In genomic region chr20:64053841-64054661, GRCh38 we compare ENCODE assay signal across 8 cellular contexts. TPM values are rescaled to one million over a fixed set of nuclear protein-coding genes. Genes with fewer than 3 reads are reported as not detected.
DNase-seq lines count a peak whose midpoint lies in the region; FAIRE-seq and TF ChIP-seq lines count a peak whose summit lies in the region.

No MANE protein-coding gene starts in this region.

- no peaks in the 10 kb centered on the region for H3K27me3 ChIP-seq in Loucy (ENCODE audit: insufficient read depth, low read length, poor library complexity, severe bottlenecking)
- H3K27me3 ChIP-seq in bronchial epithelial cell (ENCODE audit: control insufficient read depth, insufficient read depth, low read length): peaks cover 4% of the 10 kb centered on the region
- H3K27me3 ChIP-seq in Peyer's patch: peaks cover 0 to 19% of the 10 kb centered on the region in 2 donors

- H3K9me3 ChIP-seq in Loucy (ENCODE audit: insufficient read depth, low read depth, low read length) (no peaks in the 10 kb centered on the region), mesodermal cell (ENCODE audit: control insufficient read depth, low read length) (no peaks in the 10 kb centered on the region), Peyer's patch (no peaks in the 10 kb centered on the region)

- TF ChIP-seq CTCF in Loucy (conservative IDR thresholded peaks at IDR 0.05; ENCODE audit: low read length) (peak; percentile 36; the same call in 1 of the 2 replicates), bronchial epithelial cell (IDR thresholded peaks at IDR 0.05; ENCODE audit: insufficient read depth, low read length, severe bottlenecking) (peak; percentile 9), Peyer's patch (IDR thresholded peaks at IDR 0.05) (no peak)

- H4K20me1 ChIP-seq in Loucy (ENCODE audit: insufficient read depth, low read length, poor library complexity, severe bottlenecking): no peaks in the 10 kb centered on the region

- WGBS in mesodermal cell (ENCODE audit: insufficient coverage in 2 of 2), 2 experiments: 33 to 56% methylated on average over 12 to 14 of the region's 17 CpGs

- peak; percentile 84 for DNase-seq in CMK (ENCODE audit: low read depth)
- no peak for DNase-seq in bronchial epithelial cell (ENCODE audit: low read depth)
- DNase-seq in AML-193 (lab: John Stamatoyannopoulos, UW): no peak
- DNase-seq in activated CD4-positive, alpha-beta T cell treated with anti-CD3 and anti-CD28 coated beads, Interleukin-2, amount 50 U/mL, for 48 hours: no peak
- no peak for DNase-seq in Peyer's patch
- DNase-seq in NCI-H2029 treated with DMSO at 0.1 percent for 48 hours (lab: John Stamatoyannopoulos, UW): no peak

- peak overlapping the region; percentile 76 for H3K27ac ChIP-seq in mesodermal cell (ENCODE audit: low read depth, low read length, severe bottlenecking)
- peak overlapping the region in 2 of 4 donors; percentile 46 to 49 for H3K27ac ChIP-seq in Peyer's patch

- H3K9ac ChIP-seq in Loucy (ENCODE audit: low read depth, low read length, poor library complexity, severe bottlenecking): peak overlapping the region; percentile 40

- no peaks in the 10 kb centered on the region for H3K36me3 ChIP-seq in Loucy (ENCODE audit: insufficient read depth, low read length)
- H3K36me3 ChIP-seq in bronchial epithelial cell (ENCODE audit: control insufficient read depth, insufficient read depth, low read length): no peaks in the 10 kb centered on the region
- no peaks in the 10 kb centered on the region for H3K36me3 ChIP-seq in mesodermal cell (ENCODE audit: control insufficient read depth, insufficient read depth, low read length)
- no peaks in the 10 kb centered on the region for H3K36me3 ChIP-seq in Peyer's patch

- no peaks in the 10 kb centered on the region for H3K79me2 ChIP-seq in Loucy (ENCODE audit: insufficient read depth, low read length)

- H3K9me2 ChIP-seq in Loucy (replicated peaks; ENCODE audit: low read depth, low read length): no peaks in the 10 kb centered on the region

- peak overlapping the region; percentile 44 for H3K4me2 ChIP-seq in Loucy (ENCODE audit: low read depth, low read length, poor library complexity, severe bottlenecking)

- H3K4me3 ChIP-seq in Loucy (ENCODE audit: low read length, poor library complexity, severe bottlenecking) (no peak overlapping the region), bronchial epithelial cell (ENCODE audit: low read depth, low read length) (no peak overlapping the region), mesodermal cell (ENCODE audit: extremely low read depth, insufficient read depth, low read length, poor library complexity, severe bottlenecking) (peak overlapping the region; percentile 8), Peyer's patch (no peak overlapping the region)

- H2AFZ ChIP-seq in Loucy (ENCODE audit: low read length): peak overlapping the region; percentile 19; the same call in 1 of the 2 replicates

- TF ChIP-seq POLR2A in Peyer's patch (IDR thresholded peaks at IDR 0.05): no peak

- FAIRE-seq in bronchial epithelial cell (lab: Jason Lieb, UNC): no peak

- H3K4me1 ChIP-seq in Loucy (ENCODE audit: insufficient read depth, low read length, poor library complexity, severe bottlenecking): peaks cover 18% of the 10 kb centered on the region
- peaks cover 37% of the 10 kb centered on the region for H3K4me1 ChIP-seq in mesodermal cell (ENCODE audit: control insufficient read depth, insufficient read depth, low read length, poor library complexity, severe bottlenecking)
- peaks cover 0 to 13% (median 12%) of the 10 kb centered on the region in 4 donors for H3K4me1 ChIP-seq in Peyer's patch

- no peaks in the 10 kb centered on the region for H3F3A ChIP-seq in Loucy (ENCODE audit: low read depth)

RNA-seq across cellular contexts. Expression of gene SOX18, which starts 4.6 kb away (rescaled TPM):
- total RNA-seq in bronchial epithelial cell: not detected in 2 replicates
- 30.3 TPM for polyA plus RNA-seq in mesodermal cell (2013, experiment 1 of 2)
- 18.1 TPM for polyA plus RNA-seq in mesodermal cell (2013, experiment 2 of 2)
- 1 to 10 TPM in 3 of 4 donors, not detected in 1; 2.8 to 6.6 (median 3.4) TPM for total RNA-seq in Peyer's patch

RNA-seq across cellular contexts. Expression of gene TCEA2, which starts 8.9 kb away (rescaled TPM):
- total RNA-seq in bronchial epithelial cell (5.1 and 5.5 TPM in 2 replicates), Peyer's patch (10 to 100 TPM in 2 of 4 donors, 1 to 10 TPM in 2; 4.7 to 19.8 (median 8.3) TPM)
- polyA plus RNA-seq in mesodermal cell (2013, experiment 1 of 2): 83.7 TPM
- polyA plus RNA-seq in mesodermal cell (2013, experiment 2 of 2): 77.5 TPM

RNA-seq across cellular contexts. Expression of gene C20orf204, which starts 18.1 kb away (rescaled TPM):
- 0.53 and 1.2 TPM in 2 replicates for total RNA-seq in bronchial epithelial cell
- polyA plus RNA-seq in mesodermal cell (2013, experiment 1 of 2): 1.7 TPM
- 0.66 TPM for polyA plus RNA-seq in mesodermal cell (2013, experiment 2 of 2)
- 1 to 10 TPM in 2 of 4 donors, under 1 TPM in 2; 0.18 to 2.1 (median 1.1) TPM for total RNA-seq in Peyer's patch

RNA-seq across cellular contexts. Expression of gene RGS19, which starts 25.3 kb away (rescaled TPM):
- total RNA-seq in bronchial epithelial cell (6.1 and 6.7 TPM in 2 replicates), Peyer's patch (10 to 100 TPM in 1 of 4 donors, 1 to 10 TPM in 3; 3.3 to 39.6 (median 6.8) TPM)
- polyA plus RNA-seq in mesodermal cell (2013, experiment 1 of 2): 12.9 TPM
- 12.2 TPM for polyA plus RNA-seq in mesodermal cell (2013, experiment 2 of 2)

RNA-seq across cellular contexts. Expression of gene OPRL1, which starts 25.8 kb away (rescaled TPM):
- total RNA-seq in bronchial epithelial cell: under 0.01 and 0.13 TPM in 2 replicates
- 4.6 TPM for polyA plus RNA-seq in mesodermal cell (2013, experiment 1 of 2)
- polyA plus RNA-seq in mesodermal cell (2013, experiment 2 of 2): 3.4 TPM
- total RNA-seq in Peyer's patch: under 1 TPM in 1 of 4 donors, not detected in 3; 0.27 TPM

Comparison
In these comparisons a context has a peak if more than half of its experiments do, and no peak if none do; other contexts are left out.
1. CTCF ChIP-seq: peak in Loucy (single experiment) and bronchial epithelial cell (single experiment); none in Peyer's patch (0 of 6).